8 cellular contexts compared by ENCODE assay signal in genomic region chr6:46655803-46656202, GRCh38. TPM values are rescaled to one million over a fixed set of nuclear protein-coding genes. Genes with fewer than 3 reads are reported as not detected.
DNase-seq lines count a peak whose midpoint lies in the region; ATAC-seq and TF ChIP-seq lines count a peak whose summit lies in the region.
"Had no signal": no experiment of that assay in that cellular context is flagged by ENCODE, and none has a peak within 500 bp of the region (broad histone marks: within the 10 kb centered on the region; RNA-seq: fewer than 3 reads in every experiment).

No MANE protein-coding gene starts in this region.

- H3K9ac ChIP-seq in neural progenitor cell = no peak overlapping the region

- ATAC-seq in HG03196 (IDR thresholded peaks at IDR 0.05; ENCODE audit: unreplicated experiment) = no peak

- TF ChIP-seq CTCF in GM12872 (IDR thresholded peaks at IDR 0.05; ENCODE audit: insufficient read depth, low read depth, low read length) (0 out of 3 replicates have a peak, but pooled peaks have one; percentile 7), NB4 (IDR thresholded peaks at IDR 0.05; ENCODE audit: low read depth, low read length) (peak; percentile 38), neural progenitor cell (IDR thresholded peaks at IDR 0.05) (peak; percentile 79), tibial artery (IDR thresholded peaks at IDR 0.05) (no peak)

- H3K27ac Mint-ChIP-seq in neural progenitor cell = no peak overlapping the region

- H3K4me1 ChIP-seq in neural progenitor cell (peaks cover 19% of the 10 kb centered on the region), tibial artery (peaks cover 0 to 17% (median 11%) of the 10 kb centered on the region in 4 donors)

- DNase-seq in NB4 (ENCODE audit: low read depth) = peak; percentile 20
- peak; percentile 6 for DNase-seq in dermis blood vessel endothelial cell
- peak; percentile 74 for DNase-seq in neural progenitor cell (ENCODE audit: low spot score)
- DNase-seq in NOMO-1 treated with dmso at 0.1 percent for 144 hours (lab: John Stamatoyannopoulos, UW; ENCODE audit: unreplicated experiment) = no peak
- DNase-seq in tibial artery = no peak
- DNase-seq: activated CD4-positive, alpha-beta T cell treated with anti-CD3 and anti-CD28 coated beads, Interleukin-2, amount 50 U/mL, for 48 hours had no signal

- intact Hi-C loops in tibial artery (cut with DNase I; ENCODE audit: low total_unique reads) = no loop called here

- no peak overlapping the region for H2AFZ ChIP-seq in neural progenitor cell (replicated peaks)

- no peak overlapping the region for H3K4me2 ChIP-seq in neural progenitor cell

- H3K27ac ChIP-seq in neural progenitor cell (no peak overlapping the region), tibial artery (no peak overlapping the region)

- H3K4me1 Mint-ChIP-seq in neural progenitor cell = peaks cover 13% of the 10 kb centered on the region

- H3K9me3 ChIP-seq in neural progenitor cell (ENCODE audit: low read depth) (no peaks in the 10 kb centered on the region), tibial artery (no peaks in the 10 kb centered on the region)

- no peaks in the 10 kb centered on the region for H3K27me3 Mint-ChIP-seq in neural progenitor cell (ENCODE audit: insufficient read depth, low read depth)

- no peak for TF ChIP-seq POLR2A in NB4 (IDR thresholded peaks at IDR 0.05; ENCODE audit: extremely low read depth, insufficient read length)

- no peaks in the 10 kb centered on the region for H3K36me3 Mint-ChIP-seq in neural progenitor cell

- peaks cover 14% of the 10 kb centered on the region for H3K79me2 ChIP-seq in neural progenitor cell (ENCODE audit: low read depth)

- H3K9me3 Mint-ChIP-seq in neural progenitor cell = no peaks in the 10 kb centered on the region

- H3K4me3 ChIP-seq in NB4 (ENCODE audit: low read depth, low read length) = no peak overlapping the region
- no peak overlapping the region for H3K4me3 ChIP-seq in neural progenitor cell
- H3K4me3 ChIP-seq in tibial artery = no peak overlapping the region

- peaks cover 11% of the 10 kb centered on the region for H4K20me1 ChIP-seq in neural progenitor cell (ENCODE audit: low read depth)

- H3K36me3 ChIP-seq in neural progenitor cell (no peaks in the 10 kb centered on the region), tibial artery (peaks cover 7 to 9% (median 7%) of the 10 kb centered on the region in 3 donors)

- H3K27me3 ChIP-seq in neural progenitor cell (peaks cover 18% of the 10 kb centered on the region), tibial artery (no peaks in the 10 kb centered on the region)

- no peaks in the 10 kb centered on the region for H3F3A ChIP-seq in neural progenitor cell (ENCODE audit: low read depth)

- no peak overlapping the region for H3K4me3 Mint-ChIP-seq in neural progenitor cell

RNA-seq across cellular contexts. Expression of gene SLC25A27, which starts 3.0 kb away (rescaled TPM):
- total RNA-seq in dermis blood vessel endothelial cell (1.9 and 6.3 TPM in 2 replicates), neural progenitor cell (ENCODE audit: low replicate concordance) (25.9 and 47.7 TPM in 2 replicates)

RNA-seq across cellular contexts. Expression of gene CYP39A1, which starts 3.2 kb away (rescaled TPM):
- 0.74 and 3.4 TPM in 2 replicates for total RNA-seq in dermis blood vessel endothelial cell
- 4.5 and 7.1 TPM in 2 replicates for total RNA-seq in neural progenitor cell (ENCODE audit: low replicate concordance)

RNA-seq across cellular contexts. Expression of gene TDRD6, which starts 31.9 kb away (rescaled TPM):
- total RNA-seq in dermis blood vessel endothelial cell (0.05 and 0.17 TPM in 2 replicates), neural progenitor cell (ENCODE audit: low replicate concordance) (0.09 and 0.15 TPM in 2 replicates)

Comparison
In these comparisons a context has a peak if more than half of its experiments do, and no peak if none do; other contexts are left out.
1. CTCF ChIP-seq: peak in GM12872 (single experiment), NB4 (single experiment) and neural progenitor cell (single experiment); none in tibial artery (0 of 2).
2. DNase-seq: peak in NB4 (single experiment), dermis blood vessel endothelial cell (single experiment) and neural progenitor cell (single experiment); none in NOMO-1 treated with dmso at 0.1 percent for 144 hours (single experiment) and tibial artery (0 of 2).